25 cellular contexts compared by ENCODE assay signal in the genomic region with DNA sequence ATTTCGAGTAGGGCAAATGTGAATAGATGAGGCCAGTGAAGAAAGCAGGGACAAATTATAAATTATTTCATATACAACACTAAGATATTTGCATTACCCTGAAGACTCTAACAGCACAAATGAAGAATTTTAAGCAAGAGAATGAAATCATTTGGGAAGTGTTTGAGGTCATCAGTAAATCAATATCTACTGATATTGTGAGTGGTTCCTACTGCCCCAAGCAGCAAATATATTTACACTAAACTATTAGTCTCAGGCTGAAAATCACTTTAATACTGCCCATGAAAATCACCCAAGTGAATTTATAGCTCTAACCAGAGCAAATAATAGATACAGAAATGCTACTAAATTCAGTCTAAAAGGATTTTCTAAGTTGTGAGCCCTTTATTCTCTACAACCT.
DNase-seq lines count a peak whose midpoint lies in the region; ATAC-seq, FAIRE-seq and TF ChIP-seq lines count a peak whose summit lies in the region.
"Had no signal": no experiment of that assay in that cellular context is flagged by ENCODE, and none has a peak within 500 bp of the region (broad histone marks: within the 10 kb centered on the region; RNA-seq: fewer than 3 reads in every experiment).

No MANE protein-coding gene starts in this region.

- TF ChIP-seq CTCF in liver (IDR thresholded peaks at IDR 0.05; ENCODE audit: low read depth, low read length, missing input control) = no peak
- no peak for TF ChIP-seq CTCF in HepG2 (CRISPR knock-in tag; IDR thresholded peaks at IDR 0.05)
- TF ChIP-seq CTCF in Peyer's patch (IDR thresholded peaks at IDR 0.05) = no peak

- DNase-seq in HepG2 (ENCODE audit: low spot score) = no peak
- no peak for DNase-seq in left lobe of liver (ENCODE audit: low spot score)
- DNase-seq in Peyer's patch = no peak
- DNase-seq in activated CD4-positive, alpha-beta memory T cell treated with anti-CD3 and anti-CD28 coated beads, Interleukin-2, amount 10 ng/mL, durations not matched to agents 7 days and 5 days = no peak
- DNase-seq: AML-193; Caco-2; Calu3; CD4-positive, alpha-beta T cell; CD8-positive, alpha-beta T cell; DMS 273 treated with DMSO at 0.1 percent for 48 hours; DMS153; DMS53; DMS79; DND-41; EL; GDM1 had no signal

- H3K27ac Mint-ChIP-seq in activated CD4-positive, alpha-beta memory T cell treated with anti-CD3 and anti-CD28 coated beads, Interleukin-2, amount 10 ng/mL, durations not matched to agents 7 days and 5 days = no peak overlapping the region
- H3K27ac Mint-ChIP-seq: B cell; CD4-positive, alpha-beta T cell; CD8-positive, alpha-beta T cell had no signal

- no peaks in the 10 kb centered on the region for H3K4me1 Mint-ChIP-seq in activated CD4-positive, alpha-beta memory T cell treated with anti-CD3 and anti-CD28 coated beads, Interleukin-2, amount 10 ng/mL, durations not matched to agents 7 days and 5 days
- H3K4me1 Mint-ChIP-seq: B cell had no signal

- BruUV-seq in HepG2 (replicated peaks; lab: Mats Ljungman, UMichigan) = no TSS peak

- H3K36me3 Mint-ChIP-seq in activated CD4-positive, alpha-beta memory T cell treated with anti-CD3 and anti-CD28 coated beads, Interleukin-2, amount 10 ng/mL, durations not matched to agents 7 days and 5 days (ENCODE audit: low read depth) = no peaks in the 10 kb centered on the region
- H3K36me3 Mint-ChIP-seq: CD8-positive, alpha-beta T cell had no signal

- peak overlapping the region in 1 of 2 donors; percentile 7 for H3K9ac ChIP-seq in liver (ENCODE audit: low read depth in 1 of 2, low read length in 2 of 2)
- H3K9ac ChIP-seq in HepG2 (ENCODE audit: insufficient read depth, low read depth, low read length) = no peak overlapping the region
- H3K9ac ChIP-seq: BLaER1 treated with 17β-estradiol and CSF1 and Interleukin-3, amounts not matched to agents 10 nM and 100 nM had no signal

- no peaks in the 10 kb centered on the region for H3K79me2 ChIP-seq in HepG2 (ENCODE audit: insufficient read depth, low read length)

- no peak overlapping the region for H2AFZ ChIP-seq in HepG2 (ENCODE audit: low read length)

- no peak for FAIRE-seq in HepG2 (lab: Jason Lieb, UNC)
- FAIRE-seq: GM12878, GM12892, GM18507 had no signal

- H3K27ac ChIP-seq in liver (ENCODE audit: low read depth in 1 of 2, low read length in 2 of 2) (peak overlapping the region; percentile 65 to 82), HepG2 (ENCODE audit: extremely low read length, insufficient read depth, low read length) (no peak overlapping the region), Peyer's patch (no peak overlapping the region)
- H3K27ac ChIP-seq: 22Rv1; A549; BLaER1 treated with 17β-estradiol and CSF1 and Interleukin-3, amounts not matched to agents 10 nM and 100 nM; C4-2B had no signal

- no peak overlapping the region for H3K4me3 ChIP-seq in liver (ENCODE audit: low read depth in 1 of 3, low read length in 3 of 3)
- H3K4me3 ChIP-seq in HepG2 (replicated peaks in 1 of 3; ENCODE audit: insufficient read depth in 1 of 3, low read depth in 2 of 3, low read length in 3 of 3) = no peak overlapping the region
- no peak overlapping the region for H3K4me3 ChIP-seq in Peyer's patch
- H3K4me3 ChIP-seq: A549; BLaER1 treated with 17β-estradiol and CSF1 and Interleukin-3, amounts not matched to agents 10 nM and 100 nM; GM12878 had no signal

- H3K9me3 ChIP-seq in liver (ENCODE audit: control insufficient read depth in 4 of 4, low read length in 3 of 4) (no peaks in the 10 kb centered on the region), HepG2 (ENCODE audit: low read length) (no peaks in the 10 kb centered on the region), Peyer's patch (no peaks in the 10 kb centered on the region)
- H3K9me3 ChIP-seq: A549; BLaER1 treated with 17β-estradiol and CSF1 and Interleukin-3, amounts not matched to agents 10 nM and 100 nM; Caco-2 had no signal

- H3K4me2 ChIP-seq in HepG2 (ENCODE audit: low read depth, low read length) = no peak overlapping the region
- H3K4me2 ChIP-seq: A549; BLaER1 treated with 17β-estradiol and CSF1 and Interleukin-3, amounts not matched to agents 10 nM and 100 nM had no signal

- POLR2A ChIA-PET in HepG2 (lab: Yijun Ruan, JAX) = no interaction called here
- POLR2A ChIA-PET in activated CD4-positive, alpha-beta memory T cell treated with anti-CD3 and anti-CD28 coated beads, Interleukin-2, amount 10 ng/mL, durations not matched to agents 7 days and 5 days (lab: Charles Lee) = no interaction called here

- ATAC-seq in HepG2 (no peak), left lobe of liver (peak; percentile 10)
- ATAC-seq: A549; CD8-positive, alpha-beta T cell; GM12878 had no signal

- intact Hi-C loops in HepG2 (cut with micrococcal nuclease; ENCODE audit: unreplicated experiment) = no loop called here

- no peaks in the 10 kb centered on the region for H3K36me3 ChIP-seq in liver (ENCODE audit: control insufficient read depth in 4 of 4, insufficient read depth in 3 of 4, low read depth in 1 of 4, low read length in 3 of 4)
- H3K36me3 ChIP-seq in HepG2 (replicated peaks in 1 of 2; ENCODE audit: control insufficient read depth in 1 of 2, insufficient read depth in 2 of 2, low read length in 2 of 2) = no peaks in the 10 kb centered on the region
- no peaks in the 10 kb centered on the region for H3K36me3 ChIP-seq in Peyer's patch
- H3K36me3 ChIP-seq: BLaER1 treated with 17β-estradiol and CSF1 and Interleukin-3, amounts not matched to agents 10 nM and 100 nM had no signal

- in situ Hi-C loops in HepG2 (cut with HindIII; ENCODE audit: extremely low pct_ligation_motif_present, low pct_unique_long_range_greater_than_20kb) = no loop called here

- no peak overlapping the region for H3K4me3 Mint-ChIP-seq in activated CD4-positive, alpha-beta memory T cell treated with anti-CD3 and anti-CD28 coated beads, Interleukin-2, amount 10 ng/mL, durations not matched to agents 7 days and 5 days
- H3K4me3 Mint-ChIP-seq: B cell; CD4-positive, alpha-beta T cell; CD8-positive, alpha-beta T cell had no signal

- 89% methylated on average over 1 of the region's 1 CpG for WGBS in liver
- 76% methylated on average over 1 of the region's 1 CpG for WGBS in HepG2 (ENCODE audit: low lambda C conversion rate)

- H4K20me1 ChIP-seq in HepG2 (ENCODE audit: insufficient read depth, low read length) = no peaks in the 10 kb centered on the region
- H4K20me1 ChIP-seq: BLaER1 treated with 17β-estradiol and CSF1 and Interleukin-3, amounts not matched to agents 10 nM and 100 nM had no signal

- TF ChIP-seq RAD21 in liver (IDR thresholded peaks at IDR 0.05) (peak in 1 of 2 donors; percentile 12), HepG2 (CRISPR knock-in tag; IDR thresholded peaks at IDR 0.05) (no peak)

- no peaks in the 10 kb centered on the region for H3K27me3 Mint-ChIP-seq in activated CD4-positive, alpha-beta memory T cell treated with anti-CD3 and anti-CD28 coated beads, Interleukin-2, amount 10 ng/mL, durations not matched to agents 7 days and 5 days
- H3K27me3 Mint-ChIP-seq: B cell; CD4-positive, alpha-beta T cell had no signal

- TF ChIP-seq POLR2A in HepG2 (IDR thresholded peaks at IDR 0.05; ENCODE audit: insufficient read depth in 1 of 2, low read depth in 2 of 2, low read length in 2 of 2) (no peak), Peyer's patch (IDR thresholded peaks at IDR 0.05) (no peak)

- CTCF ChIA-PET in HepG2 (lab: Yijun Ruan, JAX; ENCODE audit: low intra/inter-chr PET ratio, low total read pairs) = no interaction called here
- CTCF ChIA-PET in activated CD4-positive, alpha-beta memory T cell treated with anti-CD3 and anti-CD28 coated beads, Interleukin-2, amount 10 ng/mL, durations not matched to agents 7 days and 5 days (lab: Charles Lee) = no interaction called here

- H3K9me3 Mint-ChIP-seq in activated CD4-positive, alpha-beta memory T cell treated with anti-CD3 and anti-CD28 coated beads, Interleukin-2, amount 10 ng/mL, durations not matched to agents 7 days and 5 days = no peaks in the 10 kb centered on the region
- H3K9me3 Mint-ChIP-seq: CD4-positive, alpha-beta T cell; CD8-positive, alpha-beta T cell had no signal

- H3K4me1 ChIP-seq in liver (ENCODE audit: control insufficient read depth in 4 of 4, insufficient read depth in 4 of 4, low read length in 3 of 4) (peaks cover 1 to 42% (median 16%) of the 10 kb centered on the region in 4 donors), HepG2 (ENCODE audit: insufficient read depth, low read length) (peaks cover 35% of the 10 kb centered on the region), Peyer's patch (peaks cover 0 to 7% (median 0%) of the 10 kb centered on the region in 4 donors)
- H3K4me1 ChIP-seq: A549; BLaER1 treated with 17β-estradiol and CSF1 and Interleukin-3, amounts not matched to agents 10 nM and 100 nM; Caco-2 had no signal

- TF ChIP-seq EP300 in HepG2 (IDR thresholded peaks at IDR 0.05; ENCODE audit: low read depth in 2 of 2, low read length in 2 of 2) (no peak), HepG2 (CRISPR knock-in tag; IDR thresholded peaks at IDR 0.05; ENCODE audit: borderline replicate concordance) (no peak)

- H3K27me3 ChIP-seq in liver (ENCODE audit: control insufficient read depth in 4 of 4, insufficient read depth in 4 of 4, low read length in 3 of 4) (no peaks in the 10 kb centered on the region), HepG2 (ENCODE audit: control insufficient read depth in 1 of 2, insufficient read depth in 2 of 2, low read length in 2 of 2) (no peaks in the 10 kb centered on the region), Peyer's patch (no peaks in the 10 kb centered on the region)
- H3K27me3 ChIP-seq: BLaER1 treated with 17β-estradiol and CSF1 and Interleukin-3, amounts not matched to agents 10 nM and 100 nM had no signal

TF ChIP-seq in liver, 16 proteins besides CTCF, POLR2A, EP300 and RAD21:
- TF ChIP-seq ATF3 (IDR thresholded peaks at IDR 0.05) = peak; percentile 17
- peak in 1 of 2 donors; percentile 20 for TF ChIP-seq RXRA (IDR thresholded peaks at IDR 0.05)
- TF ChIP-seq FOXA1 (IDR thresholded peaks at IDR 0.05) = no peak
TF ChIP-seq in liver: peak in this region for 2.

TF ChIP-seq in HepG2, 621 proteins besides CTCF, POLR2A, EP300 and RAD21 (continues in another document):
- TF ChIP-seq HOMEZ (CRISPR knock-in tag; IDR thresholded peaks at IDR 0.05; ENCODE audit: low read depth) = no peak
- no peak for TF ChIP-seq POLR2AphosphoS5 (IDR thresholded peaks at IDR 0.05; ENCODE audit: low read depth, low read length)

Comparison
In these comparisons a context has a peak if more than half of its experiments do, and no peak if none do; other contexts are left out.
1. H3K27ac ChIP-seq: peak in liver (2 of 2); none in HepG2 (single experiment) and Peyer's patch (0 of 4).